ENCODE assay signal across 26 cellular contexts in genomic region chr1:87439821-87440220, GRCh38.
DNase-seq lines count a peak whose midpoint lies in the region; ATAC-seq, FAIRE-seq and TF ChIP-seq lines count a peak whose summit lies in the region.
"Had no signal": no experiment of that assay in that cellular context is flagged by ENCODE, and none has a peak within 500 bp of the region (broad histone marks: within the 10 kb centered on the region; RNA-seq: fewer than 3 reads in every experiment).

No MANE protein-coding gene starts in this region.

- H3K4me1 ChIP-seq in IMR-90 (ENCODE audit: control insufficient read depth, insufficient read depth, low read length) (no peaks in the 10 kb centered on the region), trophoblast cell (ENCODE audit: control insufficient read depth in 1 of 2, insufficient read depth in 2 of 2, low read length in 2 of 2) (peaks cover 10 to 11% of the 10 kb centered on the region in 2 experiments), aorta (ENCODE audit: control insufficient read depth in 1 of 2, insufficient read depth in 2 of 2, low read length in 2 of 2) (no peaks in the 10 kb centered on the region)
- H3K4me1 ChIP-seq: BE2C, BLaER1 had no signal

- CTCF ChIA-PET in IMR-90 (lab: Yijun Ruan, JAX) = no interaction called here

- no peak overlapping the region for H4K12ac ChIP-seq in trophoblast cell (ENCODE audit: low read depth, low read length)

- H3K18ac ChIP-seq in IMR-90 (ENCODE audit: low read depth, low read length) = no peak overlapping the region
- no peak overlapping the region for H3K18ac ChIP-seq in trophoblast cell (ENCODE audit: low read length)

- no peak overlapping the region for H2BK20ac ChIP-seq in IMR-90 (ENCODE audit: low read depth, low read length)

- in situ Hi-C loops in IMR-90 (cut with MboI; ENCODE audit: low sequenced_read_pairs) = no loop called here

- no peaks in the 10 kb centered on the region for H3K79me1 ChIP-seq in IMR-90 (ENCODE audit: low read depth in 1 of 2, low read length in 2 of 2)
- H3K79me1 ChIP-seq in trophoblast cell (ENCODE audit: low read length) = peaks cover 2% of the 10 kb centered on the region

- dilution Hi-C loops in IMR-90 (cut with HindIII; ENCODE audit: low sequenced_read_pairs, unreplicated experiment) = no loop called here

- TF ChIP-seq RAD21 in IMR-90 (IDR thresholded peaks at IDR 0.05; ENCODE audit: low read length) = no peak

- no peak for FAIRE-seq in bronchial epithelial cell (lab: Jason Lieb, UNC)
- FAIRE-seq: A204.1, GM12878, GM12892, GM18507 had no signal

- H2BK15ac ChIP-seq in IMR-90 (ENCODE audit: low read depth, low read length) = no peak overlapping the region

- no TSS peak for BruUV-seq in IMR-90 (replicated peaks; lab: Mats Ljungman, UMichigan)

- ATAC-seq in IMR-90 (ENCODE audit: low read depth) (peak; percentile 27; the same call in 1 of the 2 replicates), aorta (ENCODE audit: low FRiP score) (no peak)
- ATAC-seq: GM12878 had no signal

- H3K4ac ChIP-seq in IMR-90 (ENCODE audit: low read depth, low read length) (no peak overlapping the region), trophoblast cell (ENCODE audit: low read depth, low read length) (no peak overlapping the region)

- no peaks in the 10 kb centered on the region for H3K36me3 ChIP-seq in IMR-90 (ENCODE audit: control insufficient read depth, insufficient read depth, low read length)
- no peaks in the 10 kb centered on the region for H3K36me3 ChIP-seq in bronchial epithelial cell (ENCODE audit: control insufficient read depth, insufficient read depth, low read length)
- peaks cover 0 to 2% of the 10 kb centered on the region in 2 experiments for H3K36me3 ChIP-seq in trophoblast cell (ENCODE audit: control insufficient read depth in 1 of 2, insufficient read depth in 2 of 2, low read length in 2 of 2)
- H3K36me3 ChIP-seq in aorta (ENCODE audit: control insufficient read depth in 1 of 2, insufficient read depth in 2 of 2, low read length in 1 of 2) = no peaks in the 10 kb centered on the region
- H3K36me3 ChIP-seq: BE2C, BLaER1 had no signal

- H3K4me3 ChIP-seq in IMR-90 (ENCODE audit: insufficient read depth, low read depth, low read length) (no peak overlapping the region), bronchial epithelial cell (ENCODE audit: low read depth, low read length) (no peak overlapping the region), trophoblast cell (ENCODE audit: low read depth, low read length) (no peak overlapping the region), aorta (ENCODE audit: low read length in 2 of 2) (no peak overlapping the region)
- H3K4me3 ChIP-seq: BLaER1, GM12878 had no signal

- WGBS in IMR-90 (ENCODE audit: extremely low coverage in 2 of 2, insufficient read length in 1 of 2), 2 experiments = no CpG with 5 or more reads among the region's 5 CpGs
- WGBS in trophoblast cell (ENCODE audit: extremely low coverage, insufficient coverage, insufficient read length) = no CpG with 5 or more reads among the region's 5 CpGs
- 90 to 92% methylated on average over 5 of the region's 5 CpGs for WGBS in aorta, 2 donors

- H3K4me2 ChIP-seq in IMR-90 (ENCODE audit: low read depth, low read length) (no peak overlapping the region), trophoblast cell (ENCODE audit: low read length) (no peak overlapping the region)
- H3K4me2 ChIP-seq: BLaER1 had no signal

- H2AK5ac ChIP-seq in IMR-90 (ENCODE audit: low read depth, low read length) (no peak overlapping the region), trophoblast cell (ENCODE audit: low read length) (no peak overlapping the region)

- H3K27ac ChIP-seq in IMR-90 (ENCODE audit: insufficient read depth, low read length) (no peak overlapping the region), trophoblast cell (ENCODE audit: low read depth, low read length) (no peak overlapping the region), aorta (ENCODE audit: low read depth in 1 of 2, low read length in 2 of 2) (no peak overlapping the region)
- H3K27ac ChIP-seq: BLaER1 had no signal

- no peak overlapping the region for H4K91ac ChIP-seq in IMR-90 (ENCODE audit: insufficient read depth, low read depth, low read length)
- H4K91ac ChIP-seq in trophoblast cell (ENCODE audit: low read depth, low read length) = no peak overlapping the region

- no peak overlapping the region for H2BK12ac ChIP-seq in trophoblast cell (ENCODE audit: low read length)

- no peak overlapping the region for H2AK9ac ChIP-seq in IMR-90 (replicated peaks; ENCODE audit: low read depth, low read length, poor library complexity)

- H3K9ac ChIP-seq in IMR-90 (ENCODE audit: low read depth, low read length) (no peak overlapping the region), trophoblast cell (ENCODE audit: low read length) (no peak overlapping the region)
- H3K9ac ChIP-seq: BLaER1 had no signal

- H2AFZ ChIP-seq in IMR-90 (replicated peaks; ENCODE audit: low read length, poor library complexity) (no peak overlapping the region), trophoblast cell (ENCODE audit: insufficient read depth, low read length, poor library complexity) (no peak overlapping the region)

- peak; percentile 15 for DNase-seq in IMR-90
- DNase-seq in bronchial epithelial cell (ENCODE audit: low read depth) = peak; percentile 3
- peak; percentile 87 to 95 for DNase-seq in trophoblast cell
- DNase-seq in T-helper 1 cell = no peak
- no peak for DNase-seq in aorta
- no peak for DNase-seq in NCI-H446 (lab: John Stamatoyannopoulos, UW)
- DNase-seq: 8988T; ACHN; BE2C; C1 segment of cervical spinal cord; CD4-positive, alpha-beta memory T cell; CD4-positive, CD25-positive, alpha-beta regulatory T cell; CD8-positive, alpha-beta memory T cell; COR-L47; DMS 273 treated with DMSO at 0.1 percent for 48 hours; DMS153; DMS53; DMS79; DND-41; EL; GDM1 had no signal

- intact Hi-C loops in IMR-90 (cut with micrococcal nuclease) = no loop called here
- intact Hi-C loops in aorta (cut with DNase I) = no loop called here

- no peak for TF ChIP-seq CTCF in IMR-90 (conservative IDR thresholded peaks at IDR 0.05; ENCODE audit: low read depth, low read length)
- no peak for TF ChIP-seq CTCF in bronchial epithelial cell (IDR thresholded peaks at IDR 0.05; ENCODE audit: insufficient read depth, low read length, severe bottlenecking)

- H3K56ac ChIP-seq in IMR-90 (ENCODE audit: extremely low read depth, insufficient read depth, low read length) = no peak overlapping the region

- no peak overlapping the region for H2BK5ac ChIP-seq in IMR-90 (ENCODE audit: low read depth, low read length, poor library complexity, severe bottlenecking)
- no peak overlapping the region for H2BK5ac ChIP-seq in trophoblast cell (ENCODE audit: low read depth, low read length, poor library complexity)

- no peaks in the 10 kb centered on the region for H3K9me1 ChIP-seq in IMR-90 (ENCODE audit: insufficient read depth, low read length)

- no peak overlapping the region for H4K5ac ChIP-seq in IMR-90 (ENCODE audit: low read depth, low read length)

- no peaks in the 10 kb centered on the region for H3K79me2 ChIP-seq in trophoblast cell (ENCODE audit: control insufficient read depth, insufficient read depth, low read length, poor library complexity)

- no peak for TF ChIP-seq POLR2A in IMR-90 (IDR thresholded peaks at IDR 0.05; ENCODE audit: low read depth, low read length)

- H3K23ac ChIP-seq in IMR-90 (ENCODE audit: low read depth, low read length) = no peak overlapping the region
- H3K23ac ChIP-seq in trophoblast cell (ENCODE audit: low read length) = no peak overlapping the region

- H3K27me3 ChIP-seq in IMR-90 (ENCODE audit: control insufficient read depth, insufficient read depth, low read length) (no peaks in the 10 kb centered on the region), bronchial epithelial cell (ENCODE audit: control insufficient read depth, insufficient read depth, low read length) (no peaks in the 10 kb centered on the region), trophoblast cell (ENCODE audit: insufficient read depth, low read length) (no peaks in the 10 kb centered on the region), aorta (ENCODE audit: control insufficient read depth in 1 of 2, insufficient read depth in 2 of 2, low read length in 1 of 2) (no peaks in the 10 kb centered on the region)
- H3K27me3 ChIP-seq: BE2C, BLaER1 had no signal

- H4K8ac ChIP-seq in IMR-90 (ENCODE audit: low read depth in 2 of 2, low read length in 2 of 2) (no peak overlapping the region), trophoblast cell (ENCODE audit: low read depth, low read length) (no peak overlapping the region)

- no peaks in the 10 kb centered on the region for H4K20me1 ChIP-seq in IMR-90 (ENCODE audit: insufficient read depth, low read length)
- H4K20me1 ChIP-seq: BLaER1 had no signal

- H3K14ac ChIP-seq in IMR-90 (replicated peaks; ENCODE audit: low read depth, low read length) = no peak overlapping the region
- no peak overlapping the region for H3K14ac ChIP-seq in trophoblast cell (ENCODE audit: low read length)

- POLR2A ChIA-PET in IMR-90 (lab: Charles Lee; ENCODE audit: unreplicated experiment) = no interaction called here

- H3K9me3 ChIP-seq in IMR-90 (ENCODE audit: control insufficient read depth, insufficient read depth, low read length) = no peaks in the 10 kb centered on the region; the same call in 1 of the 2 replicates
- H3K9me3 ChIP-seq in trophoblast cell (ENCODE audit: insufficient read depth, low read depth, low read length) = peaks cover 4% of the 10 kb centered on the region
- no peaks in the 10 kb centered on the region for H3K9me3 ChIP-seq in aorta (ENCODE audit: control insufficient read depth, low read length)
- H3K9me3 ChIP-seq: BE2C had no signal

- H2BK120ac ChIP-seq in IMR-90 (ENCODE audit: low read depth, low read length) (no peak overlapping the region), trophoblast cell (ENCODE audit: insufficient read depth, low read length, poor library complexity) (no peak overlapping the region)

TF ChIP-seq in IMR-90, 13 proteins besides CTCF, POLR2A, EP300 and RAD21:
- TF ChIP-seq USF2 (IDR thresholded peaks at IDR 0.05; ENCODE audit: low read depth, low read length) = no peak
- no peak for TF ChIP-seq BHLHE40 (IDR thresholded peaks at IDR 0.05; ENCODE audit: low read depth, low read length)
- no peak for TF ChIP-seq FOS (IDR thresholded peaks at IDR 0.05; ENCODE audit: low read depth, low read length)
- TF ChIP-seq RCOR1 (IDR thresholded peaks at IDR 0.05; ENCODE audit: insufficient replicate concordance, low read length) = no peak

Comparison
In these comparisons a context has a peak if more than half of its experiments do, and no peak if none do; other contexts are left out.
1. DNase-seq: peak in IMR-90 (single experiment), bronchial epithelial cell (single experiment) and trophoblast cell (2 of 2); none in T-helper 1 cell (0 of 5), aorta (0 of 2) and NCI-H446 (0 of 2).